ENCODE assay signal across 9 cellular contexts in genomic region chr12:7042847-7043246, GRCh38. TPM values are rescaled to one million over a fixed set of nuclear protein-coding genes. Genes with fewer than 3 reads are reported as not detected.
A peak's percentile ranks its signal among the peaks of the same experiment; 100 is the strongest.
DNase-seq lines count a peak whose midpoint lies in the region; ATAC-seq, FAIRE-seq and TF ChIP-seq lines count a peak whose summit lies in the region.
"Had no signal": no experiment of that assay in that cellular context is flagged by ENCODE, and none has a peak within 500 bp of the region (broad histone marks: within the 10 kb centered on the region; RNA-seq: fewer than 3 reads in every experiment).

No MANE protein-coding gene starts in this region.

- no peak overlapping the region for H3K4me2 ChIP-seq in MM.1S (ENCODE audit: low read depth, low read length)

- H3K9me3 ChIP-seq in MM.1S (replicated peaks; ENCODE audit: insufficient read depth, low read length) (no peaks in the 10 kb centered on the region), adipocyte (ENCODE audit: control insufficient read depth, low read length) (no peaks in the 10 kb centered on the region), kidney (ENCODE audit: control insufficient read depth in 1 of 2, low read length in 2 of 2) (no peaks in the 10 kb centered on the region)

- no peak for TF ChIP-seq POLR2A in GM18505 (IDR thresholded peaks at IDR 0.05; ENCODE audit: borderline replicate concordance, extremely low read depth, insufficient read depth, insufficient read length)

- intact Hi-C loops in kidney (cut with DNase I), result no loop called here

- H3K36me3 ChIP-seq in MM.1S (replicated peaks; ENCODE audit: insufficient read depth, low read length) (no peaks in the 10 kb centered on the region), adipocyte (ENCODE audit: control insufficient read depth, insufficient read depth, low read length, severe bottlenecking) (no peaks in the 10 kb centered on the region), kidney (ENCODE audit: control insufficient read depth in 1 of 2, insufficient read depth in 2 of 2, low read length in 2 of 2) (no peaks in the 10 kb centered on the region)

- TF ChIP-seq CTCF in MM.1S (IDR thresholded peaks at IDR 0.05; ENCODE audit: low read length) (peak; percentile 25), kidney (IDR thresholded peaks at IDR 0.05; ENCODE audit: borderline replicate concordance, extremely low read depth, insufficient read depth) (peak; percentile 46)

- H2AFZ ChIP-seq in MM.1S (ENCODE audit: low read length), result no peak overlapping the region

- peak; percentile 79 for FAIRE-seq in kidney (lab: Jason Lieb, UNC)
- FAIRE-seq: frontal cortex had no signal

- ATAC-seq in GM19328 (IDR thresholded peaks at IDR 0.05; ENCODE audit: unreplicated experiment) (no peak), GM18505 (IDR thresholded peaks at IDR 0.05; ENCODE audit: unreplicated experiment) (no peak)

- H3K4me1 ChIP-seq in MM.1S (ENCODE audit: low read length), result peaks cover 13% of the 10 kb centered on the region
- no peaks in the 10 kb centered on the region for H3K4me1 ChIP-seq in adipocyte (ENCODE audit: control insufficient read depth, insufficient read depth, low read length)
- H3K4me1 ChIP-seq in kidney (ENCODE audit: control insufficient read depth in 1 of 2, insufficient read depth in 1 of 2, low read depth in 1 of 2, low read length in 2 of 2), result peaks cover 0 to 2% of the 10 kb centered on the region in 2 donors

- H3K27ac ChIP-seq in MM.1S (ENCODE audit: low read length) (no peak overlapping the region), kidney (ENCODE audit: low read depth in 2 of 2, low read length in 2 of 2) (no peak overlapping the region)

- H4K20me1 ChIP-seq in MM.1S (ENCODE audit: insufficient read depth, low read length), result no peaks in the 10 kb centered on the region

- H3K27me3 ChIP-seq in MM.1S (replicated peaks; ENCODE audit: insufficient read depth, low read length), result no peaks in the 10 kb centered on the region
- no peaks in the 10 kb centered on the region for H3K27me3 ChIP-seq in adipocyte (replicated peaks; ENCODE audit: control insufficient read depth, insufficient read depth, low read length)

- H3K79me2 ChIP-seq in MM.1S (ENCODE audit: low read length), result no peaks in the 10 kb centered on the region

- DNase-seq in DMS53 (lab: John Stamatoyannopoulos, UW), result peak; percentile 72
- DNase-seq in MM.1S, result no peak
- DNase-seq in adipocyte (ENCODE audit: low read depth), result peak; percentile 45
- DNase-seq in kidney, result no peak
- no peak for DNase-seq in activated naive CD4-positive, alpha-beta T cell treated with Interleukin-2 at 50 U/mL for 16 hours
- DNase-seq in stimulated activated CD4-positive, alpha-beta T cell treated with anti-CD3 and anti-CD28 coated beads, Interleukin-2, amount 100 ng/mL, for 24 hours, result no peak

- H3K9ac ChIP-seq in MM.1S (ENCODE audit: low read length), result no peak overlapping the region
- no peak overlapping the region for H3K9ac ChIP-seq in adipocyte (ENCODE audit: low read length)
- H3K9ac ChIP-seq in kidney (ENCODE audit: low read length in 2 of 2), result no peak overlapping the region

- no peak overlapping the region for H3K4me3 ChIP-seq in MM.1S (ENCODE audit: low read length)
- no peak overlapping the region for H3K4me3 ChIP-seq in adipocyte (ENCODE audit: low read length)
- H3K4me3 ChIP-seq in kidney (ENCODE audit: low read length in 2 of 2), result no peak overlapping the region

- H3K9me2 ChIP-seq in MM.1S (replicated peaks; ENCODE audit: insufficient read depth, low read length), result no peaks in the 10 kb centered on the region

- 0 out of 2 replicates have a peak, but pooled peaks cover 4% of the 10 kb centered on the region for H3F3A ChIP-seq in MM.1S (ENCODE audit: insufficient read depth, low read length)

RNA-seq across cellular contexts. Expression of gene C1S, which starts 17.7 kb away (rescaled TPM):
- total RNA-seq in kidney, result 402 TPM
- 81.2 TPM for polyA plus RNA-seq in kidney (ENCODE audit: insufficient read depth, low read depth, low replicate concordance)

RNA-seq across cellular contexts. Expression of gene LPCAT3, which starts 24.6 kb away (rescaled TPM):
- 77.8 TPM for total RNA-seq in kidney
- polyA plus RNA-seq in kidney (ENCODE audit: insufficient read depth, low read depth, low replicate concordance), result 59.2 TPM

RNA-seq across cellular contexts. Expression of gene C1R, which starts 49.4 kb away (rescaled TPM):
- total RNA-seq in kidney, result 514 TPM
- polyA plus RNA-seq in kidney (ENCODE audit: insufficient read depth, low read depth, low replicate concordance), result 183 TPM

Comparison
In these comparisons a context has a peak if more than half of its experiments do, and no peak if none do; other contexts are left out.
1. DNase-seq: peak in DMS53 (single experiment) and adipocyte (single experiment); none in MM.1S (single experiment), kidney (single experiment), activated naive CD4-positive, alpha-beta T cell treated with Interleukin-2 at 50 U/mL for 16 hours (single experiment) and stimulated activated CD4-positive, alpha-beta T cell treated with anti-CD3 and anti-CD28 coated beads, Interleukin-2, amount 100 ng/mL, for 24 hours (0 of 2).